In genomic region chr2:42184346-42184745, GRCh38 we compare ENCODE assay signal across 13 cellular contexts. TPM values are rescaled to one million over a fixed set of nuclear protein-coding genes. Genes with fewer than 3 reads are reported as not detected.
A peak's percentile ranks its signal among the peaks of the same experiment; 100 is the strongest.
DNase-seq lines count a peak whose midpoint lies in the region; ATAC-seq, FAIRE-seq and TF ChIP-seq lines count a peak whose summit lies in the region.
"Had no signal": no experiment of that assay in that cellular context is flagged by ENCODE, and none has a peak within 500 bp of the region (broad histone marks: within the 10 kb centered on the region; RNA-seq: fewer than 3 reads in every experiment).

No MANE protein-coding gene starts in this region.

- TF ChIP-seq CTCF in MCF 10A (IDR thresholded peaks at IDR 0.05; ENCODE audit: unreplicated experiment) (no peak), breast epithelium (IDR thresholded peaks at IDR 0.05) (no peak), VCaP (conservative IDR thresholded peaks at IDR 0.05) (no peak), HepG2 (CRISPR knock-in tag; IDR thresholded peaks at IDR 0.05) (peak; percentile 35; the same call in 1 of the 2 replicates), type B pancreatic cell (conservative IDR thresholded peaks at IDR 0.05) (no peak)

- WGBS in HepG2 (ENCODE audit: low lambda C conversion rate), result 66% methylated on average over 3 of the region's 3 CpGs

- FAIRE-seq in HepG2 (lab: Jason Lieb, UNC), result no peak
- FAIRE-seq in GM12891 (lab: Jason Lieb, UNC), result no peak

- H3K4me1 Mint-ChIP-seq in MCF 10A (ENCODE audit: insufficient read depth, unreplicated experiment) (peaks cover 6% of the 10 kb centered on the region), type B pancreatic cell (ENCODE audit: unreplicated experiment) (peaks cover 27% of the 10 kb centered on the region)

- H3K27ac ChIP-seq in breast epithelium (no peak overlapping the region), VCaP (peak overlapping the region; percentile 78), HepG2 (ENCODE audit: extremely low read length, insufficient read depth, low read length) (peak overlapping the region; percentile 9)
- H3K27ac ChIP-seq: testis had no signal

- H3K4me3 ChIP-seq in breast epithelium (no peak overlapping the region), HepG2 (replicated peaks in 1 of 3; ENCODE audit: insufficient read depth in 1 of 3, low read depth in 2 of 3, low read length in 3 of 3) (peak overlapping the region in 1 of 3 experiments; percentile 26; a peak in 1 of 6 replicates)
- H3K4me3 ChIP-seq: testis had no signal

- no peaks in the 10 kb centered on the region for H3K9me3 Mint-ChIP-seq in MCF 10A (ENCODE audit: unreplicated experiment)
- peaks cover 10% of the 10 kb centered on the region for H3K9me3 Mint-ChIP-seq in type B pancreatic cell

- no peak for TF ChIP-seq POLR2A in breast epithelium (IDR thresholded peaks at IDR 0.05)
- TF ChIP-seq POLR2A in HepG2 (IDR thresholded peaks at IDR 0.05; ENCODE audit: insufficient read depth in 1 of 2, low read depth in 2 of 2, low read length in 2 of 2), result no peak
- no peak for TF ChIP-seq POLR2A in GM12891 (IDR thresholded peaks at IDR 0.05; ENCODE audit: low read depth, low read length)

- BruUV-seq in MCF 10A (replicated peaks; lab: Mats Ljungman, UMichigan), result no TSS peak
- BruUV-seq in HepG2 (replicated peaks; lab: Mats Ljungman, UMichigan), result no TSS peak

- no peak overlapping the region for H3K9ac ChIP-seq in HepG2 (ENCODE audit: insufficient read depth, low read depth, low read length)

- ATAC-seq in HepG2 (no peak), HG02610 (IDR thresholded peaks at IDR 0.05; ENCODE audit: unreplicated experiment) (no peak)

- H2AFZ ChIP-seq in HepG2 (ENCODE audit: low read length), result no peak overlapping the region

- H3K36me3 Mint-ChIP-seq in MCF 10A (ENCODE audit: insufficient read depth, unreplicated experiment) (no peaks in the 10 kb centered on the region), type B pancreatic cell (peaks cover 26% of the 10 kb centered on the region)

- H3K27me3 Mint-ChIP-seq in MCF 10A (ENCODE audit: insufficient read depth, unreplicated experiment), result no peaks in the 10 kb centered on the region
- no peaks in the 10 kb centered on the region for H3K27me3 Mint-ChIP-seq in type B pancreatic cell

- peaks cover 100% of the 10 kb centered on the region for H4K20me1 ChIP-seq in HepG2 (ENCODE audit: insufficient read depth, low read length)

- DNase-seq in MCF 10A (ENCODE audit: unreplicated experiment), result no peak
- no peak for DNase-seq in breast epithelium (ENCODE audit: low spot score in 2 of 2)
- no peak for DNase-seq in HepG2 (ENCODE audit: low spot score)
- no peak for DNase-seq in type B pancreatic cell (ENCODE audit: extremely low spot score, unreplicated experiment)
- DNase-seq in GM12891 (ENCODE audit: insufficient read length, low spot score), result no peak
- no peak for DNase-seq in NCI-H1048 (lab: John Stamatoyannopoulos, UW)
- DNase-seq: activated CD4-positive, alpha-beta T cell treated with anti-CD3 and anti-CD28 coated beads for 1 hour; NCI-H1436 treated with DMSO at 0.1 percent for 48 hours; NCI-H774; occipital lobe; testis had no signal

- H3K4me1 ChIP-seq in breast epithelium (no peaks in the 10 kb centered on the region), HepG2 (ENCODE audit: insufficient read depth, low read length) (peaks cover 100% of the 10 kb centered on the region)

- H3K4me2 ChIP-seq in HepG2 (ENCODE audit: low read depth, low read length), result peak overlapping the region; percentile 43; the same call in 1 of the 2 replicates

- no peak overlapping the region for H3K4me3 Mint-ChIP-seq in MCF 10A (ENCODE audit: unreplicated experiment)
- peak overlapping the region; percentile 4 for H3K4me3 Mint-ChIP-seq in type B pancreatic cell

- intact Hi-C loops in MCF 10A (cut with micrococcal nuclease) (no loop called here), breast epithelium (cut with DNase I; ENCODE audit: low total_unique reads) (no loop called here), HepG2 (cut with micrococcal nuclease; ENCODE audit: unreplicated experiment) (no loop called here)

- TF ChIP-seq RAD21 in HepG2 (CRISPR knock-in tag; IDR thresholded peaks at IDR 0.05), result no peak

- TF ChIP-seq EP300 in HepG2 (IDR thresholded peaks at IDR 0.05; ENCODE audit: low read depth in 2 of 2, low read length in 2 of 2) (no peak), HepG2 (CRISPR knock-in tag; IDR thresholded peaks at IDR 0.05; ENCODE audit: borderline replicate concordance) (no peak)

- peaks cover 99% of the 10 kb centered on the region for H3K79me2 ChIP-seq in HepG2 (ENCODE audit: insufficient read depth, low read length)

- POLR2A ChIA-PET in MCF 10A (lab: Yijun Ruan, JAX) (no interaction called here), HepG2 (lab: Yijun Ruan, JAX) (no interaction called here)

- H3K9me3 ChIP-seq in breast epithelium (no peaks in the 10 kb centered on the region), HepG2 (ENCODE audit: low read length) (no peaks in the 10 kb centered on the region)
- H3K9me3 ChIP-seq: testis had no signal

- CTCF ChIA-PET in MCF 10A (lab: Yijun Ruan, JAX) (interaction anchor here (0.5 kb wide), 1 partner anchor 263 kb away, joined by 3 read pairs; no protein-coding TSS in a partner anchor), HepG2 (lab: Yijun Ruan, JAX; ENCODE audit: low intra/inter-chr PET ratio, low total read pairs) (interaction anchor here (1.7 kb wide), 1 partner anchor 89 kb away, joined by 5 read pairs; no protein-coding TSS in a partner anchor)

- H3K27me3 ChIP-seq in breast epithelium (no peaks in the 10 kb centered on the region), HepG2 (ENCODE audit: control insufficient read depth in 1 of 2, insufficient read depth in 2 of 2, low read length in 2 of 2) (no peaks in the 10 kb centered on the region)
- H3K27me3 ChIP-seq: testis had no signal

- H3K36me3 ChIP-seq in breast epithelium (no peaks in the 10 kb centered on the region), HepG2 (replicated peaks in 1 of 2; ENCODE audit: control insufficient read depth in 1 of 2, insufficient read depth in 2 of 2, low read length in 2 of 2) (peaks cover 5 to 49% of the 10 kb centered on the region in 2 experiments)

- in situ Hi-C loops in HepG2 (cut with HindIII; ENCODE audit: extremely low pct_ligation_motif_present, low pct_unique_long_range_greater_than_20kb), result loop anchor here (25.0 kb wide), 1 partner anchor 322 kb away; no protein-coding TSS in a partner anchor

- peak overlapping the region; percentile 73 for H3K27ac Mint-ChIP-seq in MCF 10A (ENCODE audit: low read depth, unreplicated experiment)
- H3K27ac Mint-ChIP-seq in type B pancreatic cell, result no peak overlapping the region

TF ChIP-seq in HepG2, 621 proteins besides CTCF, POLR2A, EP300 and RAD21:
- 0 out of 2 replicates have a peak, but pooled peaks have one; percentile 16 for TF ChIP-seq PAF1 (CRISPR knock-in tag; IDR thresholded peaks at IDR 0.05)
- no peak for TF ChIP-seq THAP11 (CRISPR knock-in tag; IDR thresholded peaks at IDR 0.05)
- no peak for TF ChIP-seq ZNF225 (CRISPR knock-in tag; IDR thresholded peaks at IDR 0.05)

TF ChIP-seq in GM12891, 5 proteins besides CTCF, POLR2A, EP300 and RAD21:
- TF ChIP-seq POLR2AphosphoS5 (IDR thresholded peaks at IDR 0.05; ENCODE audit: low read depth, low read length) (no peak), PAX5 (IDR thresholded peaks at IDR 0.05; ENCODE audit: insufficient read depth, low read length, severe bottlenecking) (no peak), SPI1 (IDR thresholded peaks at IDR 0.05; ENCODE audit: low read depth, low read length) (no peak), TAF1 (IDR thresholded peaks at IDR 0.05; ENCODE audit: low read depth, low read length) (no peak), POU2F2 (IDR thresholded peaks at IDR 0.05; ENCODE audit: low read depth, low read length) (no peak)

RNA-seq across cellular contexts. Expression of gene EML4, which starts 15.2 kb away (rescaled TPM):
- total RNA-seq in MCF 10A (2022) (31.2 and 34.5 TPM in 2 replicates), breast epithelium (10 to 100 TPM; 19.4 to 68.5 (median 36.7) TPM), HepG2 (2016; rRNA removed; fragmentation: Illumina TruSeq; extraction: Trizol) (243 and 362 TPM in 2 replicates), type B pancreatic cell (ENCODE audit: low replicate concordance) (93.6 and 117 TPM in 2 replicates)
- 33.1 and 38.2 TPM in 2 replicates for total RNA-seq in HepG2 (2016; cell fraction: cytosol; rRNA removed; fragmentation: Illumina TruSeq; extraction: Trizol; ENCODE audit: low read depth)
- total RNA-seq in HepG2 (2016; cell fraction: insoluble cytoplasmic fraction; rRNA removed; fragmentation: Illumina TruSeq; extraction: Trizol), result 236 and 353 TPM in 2 replicates
- total RNA-seq in HepG2 (2016; cell fraction: membrane; rRNA removed; fragmentation: Illumina TruSeq; extraction: Trizol), result 84.2 and 89.8 TPM in 2 replicates
- 261 and 283 TPM in 2 replicates for total RNA-seq in HepG2 (2016; cell fraction: nucleus; rRNA removed; fragmentation: Illumina TruSeq; extraction: Trizol)
- 355 and 476 TPM in 2 replicates for polyA plus RNA-seq in HepG2 (2011; rRNA removed)
- 199 and 296 TPM in 2 replicates for polyA plus RNA-seq in HepG2 (2011; cell fraction: cytosol; rRNA removed)
- polyA plus RNA-seq in HepG2 (2011; cell fraction: nucleus; rRNA removed), result 364 and 369 TPM in 2 replicates
- polyA plus RNA-seq in HepG2 (2012), result 244 and 400 TPM in 2 replicates
- polyA plus RNA-seq in HepG2 (2016; cell fraction: cytosol; fragmentation: Illumina TruSeq; extraction: Trizol; ENCODE audit: low read depth), result 6.9 and 8.0 TPM in 2 replicates
- 247 and 266 TPM in 2 replicates for polyA plus RNA-seq in HepG2 (2016; cell fraction: insoluble cytoplasmic fraction; fragmentation: Illumina TruSeq; extraction: Trizol; ENCODE audit: low read depth)
- 32.1 and 33.7 TPM in 2 replicates for polyA plus RNA-seq in HepG2 (2016; cell fraction: membrane; fragmentation: Illumina TruSeq; extraction: Trizol; ENCODE audit: low read depth)
- polyA plus RNA-seq in HepG2 (2016; cell fraction: nucleus; fragmentation: Illumina TruSeq; extraction: Trizol; ENCODE audit: insufficient read depth, low read depth), result 219 and 231 TPM in 2 replicates
- 36.9 and 556 TPM in 2 replicates for polyA minus RNA-seq in HepG2 (2011; rRNA and poly(A)+ RNA removed; ENCODE audit: low replicate concordance)
- polyA minus RNA-seq in HepG2 (2011; cell fraction: cytosol; rRNA and poly(A)+ RNA removed), result 400 and 421 TPM in 2 replicates
- polyA minus RNA-seq in HepG2 (2011; cell fraction: nucleus; rRNA and poly(A)+ RNA removed), result 1,279 and 1,350 TPM in 2 replicates
- polyA plus RNA-seq in GM12891 (2012; ENCODE audit: low read depth, missing spikeins), result 23.4 TPM

Comparison
In these comparisons a context has a peak if more than half of its experiments do, and no peak if none do; other contexts are left out.
1. H3K27ac ChIP-seq: peak in VCaP (single experiment) and HepG2 (single experiment); none in breast epithelium (0 of 2).